ENCODE assay signal across 22 cellular contexts in the genomic region with DNA sequence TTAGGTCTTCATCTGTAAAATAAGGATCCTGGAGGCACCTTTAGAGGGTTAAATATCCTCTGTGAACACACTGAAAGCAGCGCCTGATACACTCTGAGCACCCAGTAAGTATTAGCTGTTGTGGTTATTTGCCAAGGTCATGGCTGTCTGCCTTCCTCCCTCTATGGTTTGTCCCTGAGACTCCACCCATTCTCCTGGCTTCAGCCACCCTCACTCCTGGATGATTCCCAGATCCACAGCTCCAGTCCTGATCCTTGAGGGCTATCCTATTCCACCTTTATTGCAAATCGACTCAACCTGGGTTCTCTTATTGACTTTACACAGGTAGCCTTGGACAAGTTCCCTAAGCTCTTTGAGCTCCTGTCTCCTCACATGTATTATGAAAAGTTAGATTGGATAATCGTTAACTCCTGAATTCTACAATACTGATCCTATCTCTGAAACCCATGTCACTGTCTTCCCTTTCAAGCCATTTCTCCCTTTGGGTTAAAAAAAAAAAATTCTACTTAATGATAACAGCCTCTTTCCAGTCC.
DNase-seq lines count a peak whose midpoint lies in the region; ATAC-seq and TF ChIP-seq lines count a peak whose summit lies in the region.
"Had no signal": no experiment of that assay in that cellular context is flagged by ENCODE, and none has a peak within 500 bp of the region (broad histone marks: within the 10 kb centered on the region; RNA-seq: fewer than 3 reads in every experiment).

No MANE protein-coding gene starts in this region.

- H3K27ac ChIP-seq in 22Rv1, result peak overlapping the region; percentile 40
- peak overlapping the region; percentile 69 for H3K27ac ChIP-seq in C4-2B
- H3K27ac ChIP-seq in esophagus muscularis mucosa (replicated peaks in 1 of 4), result no peak overlapping the region
- H3K27ac ChIP-seq in psoas muscle, result no peak overlapping the region
- H3K27ac ChIP-seq: HL-60, SJSA1 had no signal

- H3K36me3 ChIP-seq in esophagus muscularis mucosa (peaks cover 0 to 38% (median 13%) of the 10 kb centered on the region in 4 donors), mucosa of descending colon (ENCODE audit: low read depth) (no peaks in the 10 kb centered on the region), psoas muscle (ENCODE audit: insufficient read depth in 1 of 2, low read depth in 1 of 2) (no peaks in the 10 kb centered on the region), BE2C (no peaks in the 10 kb centered on the region)
- H3K36me3 ChIP-seq: SJSA1 had no signal

- TF ChIP-seq CTCF in 22Rv1 (IDR thresholded peaks at IDR 0.05) (no peak), C4-2B (conservative IDR thresholded peaks at IDR 0.05) (no peak), esophagus muscularis mucosa (IDR thresholded peaks at IDR 0.05) (no peak), mucosa of descending colon (IDR thresholded peaks at IDR 0.05) (no peak), psoas muscle (IDR thresholded peaks at IDR 0.05) (no peak), BE2C (IDR thresholded peaks at IDR 0.05; ENCODE audit: low read depth, low read length) (no peak)

- ATAC-seq in mucosa of descending colon (peak; percentile 37), psoas muscle (no peak)
- ATAC-seq: Right ventricle myocardium inferior had no signal

- no peaks in the 10 kb centered on the region for H3K27me3 ChIP-seq in esophagus muscularis mucosa
- H3K27me3 ChIP-seq in psoas muscle (ENCODE audit: insufficient read depth in 3 of 3, low read length in 2 of 3), result no peaks in the 10 kb centered on the region
- H3K27me3 ChIP-seq in BE2C, result no peaks in the 10 kb centered on the region
- H3K27me3 ChIP-seq: SJSA1 had no signal

- DNase-seq in esophagus muscularis mucosa (ENCODE audit: extremely low spot score), result peak; percentile 55
- no peak for DNase-seq in mucosa of descending colon
- no peak for DNase-seq in psoas muscle
- DNase-seq in activated T-cell treated with anti-CD3 and anti-CD28 coated beads, Interleukin-2, amount 50 U/mL, for 48 hours, result no peak
- no peak for DNase-seq in BE2C
- DNase-seq: C1 segment of cervical spinal cord; Calu3; CD8-positive, alpha-beta memory T cell; DMS153; H7; KBM-7; NCI-H1092; NCI-H1436; NCI-H187 treated with DMSO at 0.1 percent for 48 hours; NCI-H226; NCI-H774; OCI-M1 had no signal

- H3K4me3 ChIP-seq in esophagus muscularis mucosa (no peak overlapping the region), mucosa of descending colon (no peak overlapping the region), psoas muscle (no peak overlapping the region), BE2C (ENCODE audit: low read depth, low read length) (no peak overlapping the region)
- H3K4me3 ChIP-seq: SJSA1 had no signal

- no peaks in the 10 kb centered on the region for H3K9me3 ChIP-seq in esophagus muscularis mucosa
- no peaks in the 10 kb centered on the region for H3K9me3 ChIP-seq in mucosa of descending colon
- no peaks in the 10 kb centered on the region for H3K9me3 ChIP-seq in psoas muscle
- no peaks in the 10 kb centered on the region for H3K9me3 ChIP-seq in BE2C
- H3K9me3 ChIP-seq: SJSA1 had no signal

- WGBS in esophagus muscularis mucosa, result 95% methylated on average over 3 of the region's 3 CpGs
- 74 to 78% (median 77%) methylated on average over 3 of the region's 3 CpGs for WGBS in psoas muscle, 3 donors

- no peak for TF ChIP-seq POLR2A in esophagus muscularis mucosa (IDR thresholded peaks at IDR 0.05; ENCODE audit: low read depth)

- no peak for TF ChIP-seq EP300 in esophagus muscularis mucosa (IDR thresholded peaks at IDR 0.05)

- intact Hi-C loops in esophagus muscularis mucosa (cut with DNase I) (no loop called here), mucosa of descending colon (cut with DNase I, micrococcal nuclease) (no loop called here), psoas muscle (cut with DNase I) (no loop called here)

- H3K4me1 ChIP-seq in esophagus muscularis mucosa (no peaks in the 10 kb centered on the region), mucosa of descending colon (ENCODE audit: low read depth) (no peaks in the 10 kb centered on the region), psoas muscle (no peaks in the 10 kb centered on the region), BE2C (no peaks in the 10 kb centered on the region)
- H3K4me1 ChIP-seq: SJSA1 had no signal

Comparison
In these comparisons a context has a peak if more than half of its experiments do, and no peak if none do; other contexts are left out.
1. H3K27ac ChIP-seq: peak in 22Rv1 (single experiment) and C4-2B (single experiment); none in esophagus muscularis mucosa (0 of 4) and psoas muscle (single experiment).